In genomic region chr14:97624985-97625384, GRCh38 we compare ENCODE assay signal across 28 cellular contexts.
"Had no signal": no experiment of that assay in that cellular context is flagged by ENCODE, and none has a peak within 500 bp of the region (broad histone marks: within the 10 kb centered on the region; RNA-seq: fewer than 3 reads in every experiment).

No MANE protein-coding gene starts in this region.

- H3K27me3 Mint-ChIP-seq: stimulated activated naive CD8-positive, alpha-beta T cell treated with anti-CD3 and anti-CD28 coated beads, Interleukin-15, Interleukin-2, amounts not matched to agents 100 ng/mL and 50 ng/mL, for 24 hours had no signal

- H3K36me3 ChIP-seq: neural progenitor cell, ovary, right lobe of liver, sigmoid colon, stomach, thoracic aorta, thyroid gland, tibial nerve, upper lobe of left lung, vagina had no signal

- H3K79me2 ChIP-seq: parathyroid adenoma had no signal

- H3K9ac ChIP-seq: neural progenitor cell, parathyroid adenoma had no signal

- H3K27ac Mint-ChIP-seq: nephron; neural progenitor cell; progenitor cell of endocrine pancreas; stimulated activated effector memory CD8-positive, alpha-beta T cell treated with anti-CD3 and anti-CD28 coated beads, Interleukin-12 subunit alpha, Interleukin-12 subunit beta, amount 100 ng/mL, for 72 hours; stimulated activated naive B cell treated with anti-CD40 and anti-IgM and Interleukin-4, amounts not matched to agents 10 μg/mL and 1 μg/mL and 100 μg/mL, for 72 hours; stimulated activated naive CD8-positive, alpha-beta T cell treated with anti-CD3 and anti-CD28 coated beads, Interleukin-15, Interleukin-2, amounts not matched to agents 100 ng/mL and 50 ng/mL, for 24 hours had no signal

- H3K4me1 ChIP-seq: neural progenitor cell, parathyroid adenoma, psoas muscle, right lobe of liver, sigmoid colon, stomach, thyroid gland, tibial nerve, upper lobe of left lung, vagina had no signal

- H3K27ac ChIP-seq: neural progenitor cell, ovary, parathyroid adenoma, psoas muscle, right lobe of liver, sigmoid colon, stomach, thoracic aorta, thyroid gland, tibial nerve, upper lobe of left lung, vagina had no signal

- FAIRE-seq: small intestine, urothelium cell line had no signal

- H3K9me3 ChIP-seq: ovary, psoas muscle, right lobe of liver, sigmoid colon, stomach, thoracic aorta, thyroid gland, tibial nerve, upper lobe of left lung, vagina had no signal

- H3K36me3 Mint-ChIP-seq: neural progenitor cell; stimulated activated effector memory CD8-positive, alpha-beta T cell treated with anti-CD3 and anti-CD28 coated beads, Interleukin-12 subunit alpha, Interleukin-12 subunit beta, amount 100 ng/mL, for 72 hours; stimulated activated naive B cell treated with anti-CD40 and anti-IgM and Interleukin-4, amounts not matched to agents 10 μg/mL and 1 μg/mL and 100 μg/mL, for 72 hours had no signal

- DNase-seq: occipital lobe; ovary; posterior cingulate gyrus; psoas muscle; right cardiac atrium; right lobe of liver; sigmoid colon; small intestine; stimulated activated CD4-positive, alpha-beta T cell treated with anti-CD3 and anti-CD28 coated beads, Interleukin-15, amount 100 ng/mL, for 24 hours; stimulated activated CD4-positive, alpha-beta T cell treated with anti-CD3 and anti-CD28 coated beads, Interleukin-2, amount 100 ng/mL, for 24 hours; stimulated activated CD4-positive, alpha-beta T cell treated with anti-CD3 and anti-CD28 coated beads, Interleukin-2, amount 100 ng/mL, for 48 hours; stimulated activated CD4-positive, alpha-beta T cell treated with anti-CD3 and anti-CD28 coated beads, Interleukin-4, amount 100 ng/mL, for 24 hours; stimulated activated naive B cell treated with anti-CD40 and anti-IgM and Interleukin-4, amounts not matched to agents 10 μg/mL and 1 μg/mL and 100 μg/mL, for 72 hours; stimulated activated naive CD4-positive, alpha-beta T cell treated with Interleukin-2 at 50 U/mL for 16 hours; stomach; thyroid gland; trophoblast cell; upper lobe of left lung had no signal

- ATAC-seq: psoas muscle; right cardiac atrium; right lobe of liver; stimulated activated effector memory CD8-positive, alpha-beta T cell treated with anti-CD3 and anti-CD28 coated beads, Interleukin-12 subunit alpha, Interleukin-12 subunit beta, amount 100 ng/mL, for 72 hours; stimulated activated naive B cell treated with anti-CD40 and anti-IgM and Interleukin-4, amounts not matched to agents 10 μg/mL and 1 μg/mL and 100 μg/mL, for 72 hours had no signal

- H3K4me1 Mint-ChIP-seq: neural progenitor cell; stimulated activated naive B cell treated with anti-CD40 and anti-IgM and Interleukin-4, amounts not matched to agents 10 μg/mL and 1 μg/mL and 100 μg/mL, for 72 hours had no signal

- H3K4me3 Mint-ChIP-seq: nephron; neural progenitor cell; stimulated activated effector memory CD8-positive, alpha-beta T cell treated with anti-CD3 and anti-CD28 coated beads, Interleukin-12 subunit alpha, Interleukin-12 subunit beta, amount 100 ng/mL, for 72 hours; stimulated activated naive B cell treated with anti-CD40 and anti-IgM and Interleukin-4, amounts not matched to agents 10 μg/mL and 1 μg/mL and 100 μg/mL, for 72 hours; stimulated activated naive CD8-positive, alpha-beta T cell treated with anti-CD3 and anti-CD28 coated beads, Interleukin-15, Interleukin-2, amounts not matched to agents 100 ng/mL and 50 ng/mL, for 24 hours had no signal

- H3K4me3 ChIP-seq: neural progenitor cell, ovary, psoas muscle, right lobe of liver, sigmoid colon, stomach, thoracic aorta, thyroid gland, tibial nerve, upper lobe of left lung, vagina had no signal

- H3K4me2 ChIP-seq: neural progenitor cell had no signal

- H3K9me3 Mint-ChIP-seq: nephron; neural progenitor cell; stimulated activated naive CD8-positive, alpha-beta T cell treated with anti-CD3 and anti-CD28 coated beads, Interleukin-15, Interleukin-2, amounts not matched to agents 100 ng/mL and 50 ng/mL, for 24 hours had no signal

- H2AFZ ChIP-seq: neural progenitor cell, parathyroid adenoma had no signal

- H3K27me3 ChIP-seq: neural progenitor cell, ovary, right lobe of liver, sigmoid colon, stomach, thyroid gland, tibial nerve, upper lobe of left lung, vagina had no signal
